ENCODE assay signal across 1 cellular context in the genomic region with DNA sequence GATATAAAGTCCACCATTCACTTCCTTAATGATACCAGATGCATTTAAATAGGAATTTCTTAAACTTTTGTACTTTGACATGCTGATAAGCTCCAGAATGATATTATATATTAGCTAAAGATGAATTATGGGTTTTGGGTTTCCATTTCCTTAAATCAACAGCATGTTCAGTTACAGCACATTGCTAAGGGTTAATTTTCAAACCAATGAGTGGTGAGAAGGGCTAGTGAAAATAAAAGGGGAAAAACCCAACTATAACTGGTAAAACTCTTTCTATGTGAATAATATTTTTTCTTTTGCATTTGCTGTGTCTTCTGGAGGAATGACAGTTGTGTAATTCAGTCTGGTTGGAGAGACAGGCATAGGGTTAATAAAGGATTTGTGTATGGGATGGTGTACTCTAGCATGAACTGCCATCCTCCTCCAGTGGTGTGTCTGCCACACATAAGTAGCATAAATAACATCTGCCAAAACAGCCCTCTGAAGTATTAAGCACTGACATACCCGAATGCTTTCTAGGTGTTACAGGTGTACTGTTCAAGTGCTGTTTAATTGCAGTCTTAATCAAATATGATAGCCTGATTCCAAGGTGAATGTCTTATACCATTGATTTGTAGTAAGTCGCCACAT.
TF ChIP-seq lines count a peak whose summit lies in the region.

No MANE protein-coding gene starts in this region.

TF ChIP-seq in WTC11, 78 proteins besides CTCF, POLR2A, EP300 and RAD21 (continued from another document):
- TF ChIP-seq, protein P1, sequence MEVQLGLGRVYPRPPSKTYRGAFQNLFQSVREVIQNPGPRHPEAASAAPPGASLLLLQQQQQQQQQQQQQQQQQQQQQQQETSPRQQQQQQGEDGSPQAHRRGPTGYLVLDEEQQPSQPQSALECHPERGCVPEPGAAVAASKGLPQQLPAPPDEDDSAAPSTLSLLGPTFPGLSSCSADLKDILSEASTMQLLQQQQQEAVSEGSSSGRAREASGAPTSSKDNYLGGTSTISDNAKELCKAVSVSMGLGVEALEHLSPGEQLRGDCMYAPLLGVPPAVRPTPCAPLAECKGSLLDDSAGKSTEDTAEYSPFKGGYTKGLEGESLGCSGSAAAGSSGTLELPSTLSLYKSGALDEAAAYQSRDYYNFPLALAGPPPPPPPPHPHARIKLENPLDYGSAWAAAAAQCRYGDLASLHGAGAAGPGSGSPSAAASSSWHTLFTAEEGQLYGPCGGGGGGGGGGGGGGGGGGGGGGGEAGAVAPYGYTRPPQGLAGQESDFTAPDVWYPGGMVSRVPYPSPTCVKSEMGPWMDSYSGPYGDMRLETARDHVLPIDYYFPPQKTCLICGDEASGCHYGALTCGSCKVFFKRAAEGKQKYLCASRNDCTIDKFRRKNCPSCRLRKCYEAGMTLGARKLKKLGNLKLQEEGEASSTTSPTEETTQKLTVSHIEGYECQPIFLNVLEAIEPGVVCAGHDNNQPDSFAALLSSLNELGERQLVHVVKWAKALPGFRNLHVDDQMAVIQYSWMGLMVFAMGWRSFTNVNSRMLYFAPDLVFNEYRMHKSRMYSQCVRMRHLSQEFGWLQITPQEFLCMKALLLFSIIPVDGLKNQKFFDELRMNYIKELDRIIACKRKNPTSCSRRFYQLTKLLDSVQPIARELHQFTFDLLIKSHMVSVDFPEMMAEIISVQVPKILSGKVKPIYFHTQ (CRISPR knock-in tag; IDR thresholded peaks at IDR 0.05), result no peak
